In the genomic region with DNA sequence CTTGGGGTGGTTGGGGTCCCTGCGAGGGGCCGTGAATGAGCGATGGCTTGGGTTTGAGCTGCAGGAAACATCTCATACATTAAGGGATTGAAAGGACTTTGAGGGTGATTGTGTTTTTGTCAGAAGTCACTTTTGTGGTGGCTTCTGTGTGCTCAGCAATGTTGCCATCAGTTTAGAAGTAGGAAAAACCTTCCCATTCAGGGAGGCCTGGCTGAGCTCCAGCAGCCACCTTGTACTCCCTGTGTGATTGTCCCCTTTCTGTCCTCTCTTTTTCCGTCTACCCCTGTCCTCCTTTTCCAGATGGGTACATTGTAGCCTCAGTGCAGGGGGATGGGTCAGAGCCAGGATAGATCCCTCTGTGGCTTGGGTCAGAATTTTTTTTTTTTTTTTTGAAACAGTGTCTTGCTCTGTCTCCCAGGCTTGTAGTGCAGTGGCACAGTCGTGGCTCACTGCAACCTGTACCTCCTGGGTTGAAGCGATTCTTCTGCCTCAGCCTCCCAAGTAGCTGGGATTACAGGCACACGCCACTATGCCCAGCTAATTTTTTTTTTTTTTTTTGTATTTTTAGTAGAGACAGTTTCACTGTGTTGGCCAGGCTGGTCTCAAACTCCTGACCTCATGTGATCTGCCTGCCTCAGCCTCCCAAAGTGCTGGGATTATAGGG, we compare ENCODE assay signal across 8 cellular contexts. TPM values are rescaled to one million over a fixed set of nuclear protein-coding genes. Genes with fewer than 3 reads are reported as not detected.
DNase-seq lines count a peak whose midpoint lies in the region; ATAC-seq and TF ChIP-seq lines count a peak whose summit lies in the region.
"Not testable (repeated sequence)": the region's sequence is repeated elsewhere in the genome, so short reads cannot be mapped to it uniquely, and the experiment has no call there.

No MANE protein-coding gene starts in this region.

- not testable (repeated sequence) for H3F3A ChIP-seq in neural cell (ENCODE audit: insufficient read depth, low read length, poor library complexity, severe bottlenecking)

- H3K4me3 ChIP-seq in BLaER1 treated with 17β-estradiol and CSF1 and Interleukin-3, amounts not matched to agents 10 nM and 100 nM: peak overlapping the region; percentile 80 to 96 (median 93); a peak in 19 of 20 replicates
- H3K4me3 ChIP-seq in HUES48 (ENCODE audit: low read depth, low read length): peak overlapping the region; percentile 71
- peak overlapping the region; percentile 92 to 95 for H3K4me3 ChIP-seq in Panc1 (ENCODE audit: low read depth in 2 of 2, low read length in 2 of 2)
- H3K4me3 ChIP-seq in dorsolateral prefrontal cortex: peak overlapping the region in 50 of 59 donors; percentile 58 to 98 (median 88)
- H3K4me3 ChIP-seq in hepatocyte: peak overlapping the region; percentile 66
- peak overlapping the region; percentile 97 for H3K4me3 ChIP-seq in neural cell (ENCODE audit: low read length)

- not testable (repeated sequence) for H3K9me3 Mint-ChIP-seq in activated naive CD4-positive, alpha-beta T cell treated with anti-CD3 and anti-CD28 coated beads, Interleukin-2, amount 10 ng/mL, durations not matched to agents 7 days and 5 days; stimulated activated naive B cell treated with anti-CD40 and anti-IgM and Interleukin-4, amounts not matched to agents 10 μg/mL and 1 μg/mL and 100 μg/mL, for 72 hours

- not testable (repeated sequence) for H3K27me3 ChIP-seq in BLaER1 treated with 17β-estradiol and CSF1 and Interleukin-3, amounts not matched to agents 10 nM and 100 nM; HUES48 (ENCODE audit: control insufficient read depth, insufficient read depth, low read length); Panc1 (ENCODE audit: control insufficient read depth, insufficient read depth, low read length); dorsolateral prefrontal cortex; hepatocyte; neural cell (ENCODE audit: insufficient read depth, low read depth, low read length)

- POLR2A ChIA-PET in Panc1 (lab: Charles Lee): interaction anchor here (0.7 kb wide), 1 partner anchor 21 kb away, joined by 5 read pairs; no protein-coding TSS in a partner anchor

- intact Hi-C loops in Panc1 (cut with micrococcal nuclease; ENCODE audit: unreplicated experiment): not testable (repeated sequence)
- intact Hi-C loops in dorsolateral prefrontal cortex (cut with DNase I): loop anchor here in 1 of 2 donors (2.0 kb wide), 2 partner anchors 27 to 51 kb away; no protein-coding TSS in a partner anchor

- H2AFZ ChIP-seq in hepatocyte; neural cell (ENCODE audit: low read depth, low read length): not testable (repeated sequence)

- not testable (repeated sequence) for TF ChIP-seq RAD21 in neural cell (conservative IDR thresholded peaks at IDR 0.05)

- TF ChIP-seq CTCF in Panc1 (IDR thresholded peaks at IDR 0.05); dorsolateral prefrontal cortex (IDR thresholded peaks at IDR 0.05 in 54 of 56, conservative IDR thresholded peaks at IDR 0.05 in 2 of 56; ENCODE audit: low read depth in 1 of 56, partially characterized antibody in 56 of 56); hepatocyte (IDR thresholded peaks at IDR 0.05; ENCODE audit: poor library complexity); neural cell (IDR thresholded peaks at IDR 0.05; ENCODE audit: poor library complexity, severe bottlenecking): not testable (repeated sequence)

- ATAC-seq in Panc1; stimulated activated naive B cell treated with anti-CD40 and anti-IgM and Interleukin-4, amounts not matched to agents 10 μg/mL and 1 μg/mL and 100 μg/mL, for 72 hours (replicated peaks): not testable (repeated sequence)

- not testable (repeated sequence) for H3K9me3 ChIP-seq in BLaER1 treated with 17β-estradiol and CSF1 and Interleukin-3, amounts not matched to agents 10 nM and 100 nM (replicated peaks in 1 of 11); HUES48 (ENCODE audit: control insufficient read depth, insufficient read depth, low read length); Panc1 (ENCODE audit: control insufficient read depth, insufficient read depth, low read depth, low read length); hepatocyte (ENCODE audit: low read depth); neural cell (ENCODE audit: low read length)

- H3K4me1 ChIP-seq in BLaER1 treated with 17β-estradiol and CSF1 and Interleukin-3, amounts not matched to agents 10 nM and 100 nM: peaks cover 16 to 25% (median 18%) of the 10 kb centered on the region in 10 experiments
- not testable (repeated sequence) for H3K4me1 ChIP-seq in HUES48 (ENCODE audit: control insufficient read depth, insufficient read depth, low read length); Panc1 (ENCODE audit: control insufficient read depth, insufficient read depth, low read length)
- peaks cover 19% of the 10 kb centered on the region for H3K4me1 ChIP-seq in hepatocyte (ENCODE audit: insufficient read depth)

- H3K36me3 Mint-ChIP-seq in activated naive CD4-positive, alpha-beta T cell treated with anti-CD3 and anti-CD28 coated beads, Interleukin-2, amount 10 ng/mL, durations not matched to agents 7 days and 5 days: peaks cover 21% of the 10 kb centered on the region
- H3K36me3 Mint-ChIP-seq in stimulated activated naive B cell treated with anti-CD40 and anti-IgM and Interleukin-4, amounts not matched to agents 10 μg/mL and 1 μg/mL and 100 μg/mL, for 72 hours: peaks cover 2 to 15% of the 10 kb centered on the region in 2 donors

- peak overlapping the region; percentile 75 to 97 (median 91) for H3K9ac ChIP-seq in BLaER1 treated with 17β-estradiol and CSF1 and Interleukin-3, amounts not matched to agents 10 nM and 100 nM
- H3K9ac ChIP-seq in HUES48 (ENCODE audit: low read depth, low read length): not testable (repeated sequence)
- peak overlapping the region; percentile 89 for H3K9ac ChIP-seq in neural cell (ENCODE audit: low read length)

- H3K79me2 ChIP-seq in hepatocyte: peaks cover 60% of the 10 kb centered on the region
- peaks cover 26% of the 10 kb centered on the region for H3K79me2 ChIP-seq in neural cell (replicated peaks; ENCODE audit: insufficient read depth, low read length)

- peaks cover 17 to 47% (median 28%) of the 10 kb centered on the region in 11 experiments; a peak in 18 of 22 replicates for H4K20me1 ChIP-seq in BLaER1 treated with 17β-estradiol and CSF1 and Interleukin-3, amounts not matched to agents 10 nM and 100 nM
- not testable (repeated sequence) for H4K20me1 ChIP-seq in hepatocyte (ENCODE audit: insufficient read depth, poor library complexity, severe bottlenecking); neural cell (ENCODE audit: insufficient read depth)

- H3K27ac ChIP-seq in BLaER1 treated with 17β-estradiol and CSF1 and Interleukin-3, amounts not matched to agents 10 nM and 100 nM: peak overlapping the region in 7 of 11 experiments; percentile 70 to 98 (median 87); a peak in 12 of 22 replicates
- not testable (repeated sequence) for H3K27ac ChIP-seq in HUES48 (ENCODE audit: low read depth, low read length); Panc1 (ENCODE audit: low read length); neural cell (ENCODE audit: low read length)
- H3K27ac ChIP-seq in dorsolateral prefrontal cortex (peak overlapping the region in 2 of 59 donors; percentile 36 to 99), hepatocyte (peak overlapping the region; percentile 97)

- H3K4me1 Mint-ChIP-seq in activated naive CD4-positive, alpha-beta T cell treated with anti-CD3 and anti-CD28 coated beads, Interleukin-2, amount 10 ng/mL, durations not matched to agents 7 days and 5 days: peaks cover 21% of the 10 kb centered on the region
- H3K4me1 Mint-ChIP-seq in stimulated activated naive B cell treated with anti-CD40 and anti-IgM and Interleukin-4, amounts not matched to agents 10 μg/mL and 1 μg/mL and 100 μg/mL, for 72 hours: peaks cover 20 to 25% of the 10 kb centered on the region in 2 donors

- H3K27ac Mint-ChIP-seq in activated naive CD4-positive, alpha-beta T cell treated with anti-CD3 and anti-CD28 coated beads, Interleukin-2, amount 10 ng/mL, durations not matched to agents 7 days and 5 days: peak overlapping the region; percentile 96
- H3K27ac Mint-ChIP-seq in stimulated activated naive B cell treated with anti-CD40 and anti-IgM and Interleukin-4, amounts not matched to agents 10 μg/mL and 1 μg/mL and 100 μg/mL, for 72 hours: peak overlapping the region; percentile 99

- in situ Hi-C loops in Panc1 (cut with HindIII; ENCODE audit: low pct_unique_long_range_greater_than_20kb, low sequenced_read_pairs): not testable (repeated sequence)

- not testable (repeated sequence) for DNase-seq in Panc1 (ENCODE audit: low read depth, low spot score); activated naive CD4-positive, alpha-beta T cell treated with anti-CD3 and anti-CD28 coated beads, Interleukin-2, amount 10 ng/mL, durations not matched to agents 7 days and 5 days; dorsolateral prefrontal cortex; hepatocyte (ENCODE audit: low spot score); stimulated activated naive B cell treated with anti-CD40 and anti-IgM and Interleukin-4, amounts not matched to agents 10 μg/mL and 1 μg/mL and 100 μg/mL, for 72 hours

- not testable (repeated sequence) for H3K9me2 ChIP-seq in hepatocyte (replicated peaks; ENCODE audit: insufficient read depth); neural cell (ENCODE audit: insufficient read depth, low read length)

- TF ChIP-seq EP300 in neural cell (conservative IDR thresholded peaks at IDR 0.05; ENCODE audit: poor library complexity, severe bottlenecking): not testable (repeated sequence)

- 76% methylated on average over 7 of the region's 7 CpGs for WGBS in hepatocyte (ENCODE audit: low lambda C conversion rate, missing lambda C conversion rate)

- CTCF ChIA-PET in Panc1 (lab: Charles Lee); activated naive CD4-positive, alpha-beta T cell treated with anti-CD3 and anti-CD28 coated beads, Interleukin-2, amount 10 ng/mL, durations not matched to agents 7 days and 5 days (lab: Charles Lee): not testable (repeated sequence)

- not testable (repeated sequence) for H3K27me3 Mint-ChIP-seq in activated naive CD4-positive, alpha-beta T cell treated with anti-CD3 and anti-CD28 coated beads, Interleukin-2, amount 10 ng/mL, durations not matched to agents 7 days and 5 days; stimulated activated naive B cell treated with anti-CD40 and anti-IgM and Interleukin-4, amounts not matched to agents 10 μg/mL and 1 μg/mL and 100 μg/mL, for 72 hours

- peaks cover 29 to 48% (median 40%) of the 10 kb centered on the region in 11 experiments for H3K36me3 ChIP-seq in BLaER1 treated with 17β-estradiol and CSF1 and Interleukin-3, amounts not matched to agents 10 nM and 100 nM
- peaks cover 27% of the 10 kb centered on the region for H3K36me3 ChIP-seq in HUES48 (ENCODE audit: control insufficient read depth, insufficient read depth, low read length)
- H3K36me3 ChIP-seq in Panc1 (ENCODE audit: control insufficient read depth, insufficient read depth, low read length); hepatocyte (replicated peaks; ENCODE audit: insufficient read depth, low read depth); neural cell (ENCODE audit: insufficient read depth, low read length): not testable (repeated sequence)

- not testable (repeated sequence) for BruUV-seq in Panc1 (replicated peaks; lab: Mats Ljungman, UMichigan)

- H3K4me3 Mint-ChIP-seq in activated naive CD4-positive, alpha-beta T cell treated with anti-CD3 and anti-CD28 coated beads, Interleukin-2, amount 10 ng/mL, durations not matched to agents 7 days and 5 days: peak overlapping the region; percentile 86
- H3K4me3 Mint-ChIP-seq in stimulated activated naive B cell treated with anti-CD40 and anti-IgM and Interleukin-4, amounts not matched to agents 10 μg/mL and 1 μg/mL and 100 μg/mL, for 72 hours: peak overlapping the region; percentile 96

- peak overlapping the region; percentile 87 to 98 (median 97) for H3K4me2 ChIP-seq in BLaER1 treated with 17β-estradiol and CSF1 and Interleukin-3, amounts not matched to agents 10 nM and 100 nM
- H3K4me2 ChIP-seq in hepatocyte (peak overlapping the region; percentile 73), neural cell (ENCODE audit: low read length) (peak overlapping the region; percentile 82)

RNA-seq across cellular contexts. Expression of a gene that starts 1.5 kb away (rescaled TPM):
- total RNA-seq in Panc1 (2021; ENCODE audit: unreplicated experiment): 52.4 TPM
- 55.5 TPM for polyA plus RNA-seq in Panc1 (2012; ENCODE audit: insufficient read length)
- total RNA-seq in dorsolateral prefrontal cortex: 10 to 100 TPM; 42.6 to 78.6 (median 57.7) TPM
- 23.0 and 29.6 TPM in 2 replicates for total RNA-seq in hepatocyte
- 83.9 and 100 TPM in 2 replicates for polyA plus RNA-seq in hepatocyte
- polyA plus RNA-seq in neural cell: 18.9 and 22.0 TPM in 2 replicates
- polyA minus RNA-seq in neural cell: 25.9 and 27.5 TPM in 2 replicates

RNA-seq across cellular contexts. Expression of a gene that starts 6.5 kb away (rescaled TPM):
- total RNA-seq in Panc1 (2021; ENCODE audit: unreplicated experiment) (13.9 TPM), dorsolateral prefrontal cortex (10 to 100 TPM; 24.0 to 83.9 (median 43.9) TPM), hepatocyte (19.5 and 20.5 TPM in 2 replicates)
- polyA plus RNA-seq in Panc1 (2012; ENCODE audit: insufficient read length): 19.6 TPM
- polyA plus RNA-seq in hepatocyte (20.4 and 24.2 TPM in 2 replicates), neural cell (32.9 and 35.4 TPM in 2 replicates)
- polyA minus RNA-seq in neural cell: 20.2 and 21.9 TPM in 2 replicates

RNA-seq across cellular contexts. Expression of a gene that starts 31.4 kb away (rescaled TPM):
- 114 TPM for total RNA-seq in Panc1 (2021; ENCODE audit: unreplicated experiment)
- polyA plus RNA-seq in Panc1 (2012; ENCODE audit: insufficient read length): 273 TPM
- 100 to 1,000 TPM; 186 to 437 (median 239) TPM for total RNA-seq in dorsolateral prefrontal cortex
- 76.4 and 114 TPM in 2 replicates for total RNA-seq in hepatocyte
- 294 and 305 TPM in 2 replicates for polyA plus RNA-seq in hepatocyte
- 199 and 288 TPM in 2 replicates for polyA plus RNA-seq in neural cell
- 122 and 133 TPM in 2 replicates for polyA minus RNA-seq in neural cell

RNA-seq across cellular contexts. Expression of a gene that starts 47.8 kb away (rescaled TPM):
- total RNA-seq in Panc1 (2021; ENCODE audit: unreplicated experiment): 76.7 TPM
- polyA plus RNA-seq in Panc1 (2012; ENCODE audit: insufficient read length): 59.6 TPM
- 10 to 100 TPM; 26.3 to 92.5 (median 46.7) TPM for total RNA-seq in dorsolateral prefrontal cortex
- total RNA-seq in hepatocyte: 16.1 and 27.0 TPM in 2 replicates
- 68.6 and 84.4 TPM in 2 replicates for polyA plus RNA-seq in hepatocyte
- 43.1 and 43.6 TPM in 2 replicates for polyA plus RNA-seq in neural cell
- 25.8 and 33.6 TPM in 2 replicates for polyA minus RNA-seq in neural cell

RNA-seq across cellular contexts. Expression of a gene that starts 52.8 kb away (rescaled TPM):
- 72.1 TPM for total RNA-seq in Panc1 (2021; ENCODE audit: unreplicated experiment)
- polyA plus RNA-seq in Panc1 (2012; ENCODE audit: insufficient read length): 83.8 TPM
- total RNA-seq in dorsolateral prefrontal cortex: 100 to 1,000 TPM; 116 to 220 (median 173) TPM
- 59.3 and 64.8 TPM in 2 replicates for total RNA-seq in hepatocyte
- 60.4 and 62.1 TPM in 2 replicates for polyA plus RNA-seq in hepatocyte
- polyA plus RNA-seq in neural cell: 40.8 and 53.4 TPM in 2 replicates
- 79.1 and 79.4 TPM in 2 replicates for polyA minus RNA-seq in neural cell
